8 cellular contexts compared by ENCODE assay signal in genomic region chr4:88818650-88819470, GRCh38.
DNase-seq lines count a peak whose midpoint lies in the region; ATAC-seq, FAIRE-seq and TF ChIP-seq lines count a peak whose summit lies in the region.

No MANE protein-coding gene starts in this region.

- no peaks in the 10 kb centered on the region for H3K36me3 ChIP-seq in ovary

- FAIRE-seq in D721Med (lab: Jason Lieb, UNC): no peak

- no peaks in the 10 kb centered on the region for H3K9me3 Mint-ChIP-seq in HFFc6
- H3K9me3 Mint-ChIP-seq in activated T-cell treated with anti-CD3 and anti-CD28 coated beads, Interleukin-2, amount 50 U/mL, for 4 hours: no peaks in the 10 kb centered on the region

- no peaks in the 10 kb centered on the region; the same call in 1 of the 2 replicates for H3K27me3 Mint-ChIP-seq in HFFc6 (ENCODE audit: insufficient read depth)
- H3K27me3 Mint-ChIP-seq in activated T-cell treated with anti-CD3 and anti-CD28 coated beads, Interleukin-2, amount 50 U/mL, for 4 hours (ENCODE audit: low read depth): no peaks in the 10 kb centered on the region

- peak; percentile 54 for TF ChIP-seq CTCF in D721Med (IDR thresholded peaks at IDR 0.05; ENCODE audit: insufficient read depth, missing control alignments)
- TF ChIP-seq CTCF in HFFc6 (IDR thresholded peaks at IDR 0.05): peak; percentile 76
- TF ChIP-seq CTCF in fibroblast of villous mesenchyme (IDR thresholded peaks at IDR 0.05; ENCODE audit: insufficient read depth, low read depth, low read length): peak; percentile 64
- TF ChIP-seq CTCF in ovary (IDR thresholded peaks at IDR 0.05): peak; percentile 43 to 54 (median 52)

- no peak overlapping the region for H3K4me3 Mint-ChIP-seq in HFFc6
- no peak overlapping the region for H3K4me3 Mint-ChIP-seq in activated T-cell treated with anti-CD3 and anti-CD28 coated beads, Interleukin-2, amount 50 U/mL, for 4 hours

- no peak for TF ChIP-seq EP300 in ovary (IDR thresholded peaks at IDR 0.05)

- H3K27ac ChIP-seq in ovary: no peak overlapping the region

- ATAC-seq in activated T-cell treated with anti-CD3 and anti-CD28 coated beads, Interleukin-2, amount 50 U/mL, for 4 hours: peak in 1 of 2 donors; percentile 26
- ATAC-seq in GM21447 (IDR thresholded peaks at IDR 0.05; ENCODE audit: unreplicated experiment) (no peak), GM18868 (IDR thresholded peaks at IDR 0.05; ENCODE audit: unreplicated experiment) (no peak)

- peak overlapping the region; percentile 46; the same call in 1 of the 2 replicates for H3K27ac Mint-ChIP-seq in HFFc6

- 38 to 48% (median 47%) methylated on average over 5 of the region's 5 CpGs for WGBS in ovary, 3 donors

- TF ChIP-seq POLR2A in ovary (IDR thresholded peaks at IDR 0.05): no peak

- DNase-seq in D721Med (ENCODE audit: insufficient read length, low spot score) (no peak), HFFc6 (peak; percentile 28), NCI-H748 (lab: John Stamatoyannopoulos, UW; ENCODE audit: unreplicated experiment) (peak; percentile 77), fibroblast of villous mesenchyme (ENCODE audit: low read depth) (peak; percentile 61), ovary (peak; percentile 34 to 58 (median 44))
- peak; percentile 32 for DNase-seq in activated T-cell treated with anti-CD3 and anti-CD28 coated beads, Interleukin-2, amount 50 U/mL, for 4 hours

- no peak overlapping the region for H3K4me3 ChIP-seq in fibroblast of villous mesenchyme (ENCODE audit: low read depth, low read length)
- H3K4me3 ChIP-seq in ovary: no peak overlapping the region

- intact Hi-C loops in ovary (cut with DNase I): loop anchor here in 2 of 4 donors (2.0 to 10.0 kb wide), 3 partner anchors 114 to 206 kb away; no protein-coding TSS in a partner anchor

- H3K36me3 Mint-ChIP-seq in HFFc6 (ENCODE audit: low read depth): no peaks in the 10 kb centered on the region
- H3K36me3 Mint-ChIP-seq in activated T-cell treated with anti-CD3 and anti-CD28 coated beads, Interleukin-2, amount 50 U/mL, for 4 hours (ENCODE audit: insufficient read depth): no peaks in the 10 kb centered on the region

- no peaks in the 10 kb centered on the region for H3K27me3 ChIP-seq in ovary

- peaks cover 53% of the 10 kb centered on the region for H3K4me1 Mint-ChIP-seq in HFFc6 (ENCODE audit: low read depth)
- peaks cover 38% of the 10 kb centered on the region for H3K4me1 Mint-ChIP-seq in activated T-cell treated with anti-CD3 and anti-CD28 coated beads, Interleukin-2, amount 50 U/mL, for 4 hours (ENCODE audit: low read depth)

- no peaks in the 10 kb centered on the region for H3K9me3 ChIP-seq in ovary

- peaks cover 7% of the 10 kb centered on the region for H3K4me1 ChIP-seq in ovary (ENCODE audit: insufficient read depth)
